8 cellular contexts compared by ENCODE assay signal in the genomic region with DNA sequence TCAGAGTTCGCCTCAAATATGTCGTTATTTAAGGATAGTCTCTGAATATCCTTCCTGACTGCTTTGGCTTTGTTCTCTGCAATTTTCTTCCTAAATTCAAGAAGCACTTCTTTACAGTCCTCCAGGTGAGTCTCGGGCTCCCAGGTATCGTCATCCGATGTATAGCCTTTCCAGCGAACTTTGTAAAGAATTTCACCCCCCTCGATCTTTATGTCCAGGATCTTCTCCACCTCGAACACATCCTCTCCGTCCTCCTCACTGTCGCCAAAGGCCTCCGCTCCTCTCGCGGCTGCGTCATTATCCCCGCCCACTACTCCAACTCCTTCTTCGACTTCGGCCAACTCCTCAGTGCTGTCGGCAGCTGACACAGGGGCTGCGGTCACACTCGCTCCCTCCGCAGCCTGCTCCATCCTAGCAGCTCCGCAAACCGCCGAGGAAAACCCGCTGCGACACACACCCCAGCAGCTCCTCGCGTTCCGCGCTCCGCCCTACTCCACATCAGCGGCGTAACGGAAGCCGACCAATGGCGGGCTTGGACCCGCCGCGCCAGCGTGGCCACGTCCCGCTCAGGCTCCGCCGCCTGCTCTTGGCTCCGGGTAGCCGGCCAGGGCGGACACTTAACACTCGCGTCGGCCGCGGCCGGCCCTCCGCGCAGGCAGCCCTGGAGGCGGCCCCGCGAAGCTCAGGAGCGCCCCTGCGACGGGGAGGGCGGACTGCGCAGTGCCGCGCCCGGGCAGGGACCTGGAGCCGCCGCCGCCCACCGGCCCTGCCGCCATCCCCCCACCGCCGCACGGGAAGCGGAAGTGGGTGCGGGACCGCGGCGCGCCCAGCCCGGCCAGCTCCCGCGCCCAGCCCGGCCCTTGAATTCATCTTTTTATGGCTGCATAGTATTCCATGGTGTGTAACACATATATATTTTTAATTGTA. TPM values are rescaled to one million over a fixed set of nuclear protein-coding genes. Genes with fewer than 3 reads are reported as not detected.
DNase-seq lines count a peak whose midpoint lies in the region; ATAC-seq and TF ChIP-seq lines count a peak whose summit lies in the region.

No MANE protein-coding gene starts in this region.

- H3K4me1 ChIP-seq in lung (ENCODE audit: control insufficient read depth in 2 of 2, insufficient read depth in 2 of 2, low read length in 2 of 2): peaks cover 0 to 5% of the 10 kb centered on the region in 2 donors

- ATAC-seq in lung (ENCODE audit: insufficient read depth, low FRiP score) (peak; percentile 86), HG02884 (IDR thresholded peaks at IDR 0.05; ENCODE audit: unreplicated experiment) (no peak), GM19463 (IDR thresholded peaks at IDR 0.05; ENCODE audit: unreplicated experiment) (no peak), HG03108 (IDR thresholded peaks at IDR 0.05; ENCODE audit: unreplicated experiment) (no peak)
- ATAC-seq in stimulated activated effector memory CD8-positive, alpha-beta T cell treated with anti-CD3 and anti-CD28 coated beads, Interleukin-12 subunit alpha, Interleukin-12 subunit beta, amount 100 ng/mL, for 72 hours: peak; percentile 89

- DNase-seq in DMS114 treated with DMSO at 0.1 percent for 48 hours (lab: John Stamatoyannopoulos, UW; ENCODE audit: unreplicated experiment) (peak; percentile 58), lung (ENCODE audit: low spot score) (peak; percentile 51)
- DNase-seq in stimulated activated effector memory CD8-positive, alpha-beta T cell treated with anti-CD3 and anti-CD28 coated beads, Interleukin-12 subunit alpha, Interleukin-12 subunit beta, amount 100 ng/mL, for 72 hours (ENCODE audit: low spot score in 2 of 2): peak in 1 of 2 donors; percentile 65

- H3K27ac ChIP-seq in lung (ENCODE audit: low read depth in 1 of 2, low read length in 1 of 2): no peak overlapping the region

- H3K9me3 ChIP-seq in lung (ENCODE audit: control insufficient read depth in 2 of 2, insufficient read depth in 1 of 2, low read length in 1 of 2): peaks cover 0 to 7% of the 10 kb centered on the region in 2 donors

- H3K4me3 Mint-ChIP-seq in T-helper 1 cell treated with Interleukin-12 subunit alpha and Interleukin-12 subunit beta and Interleukin-4 antibody, amounts not matched to agents 30 μg/mL and 1 μg/mL, for 36 hours: peak overlapping the region; percentile 68
- H3K4me3 Mint-ChIP-seq in dendritic cell treated with granulocyte-macrophage colony-stimulating factor and Interleukin-4, amounts not matched to agents 40 ng/mL and 50 ng/mL, for 4 days: peak overlapping the region; percentile 71
- peak overlapping the region; percentile 71 for H3K4me3 Mint-ChIP-seq in stimulated activated effector memory CD8-positive, alpha-beta T cell treated with anti-CD3 and anti-CD28 coated beads, Interleukin-12 subunit alpha, Interleukin-12 subunit beta, amount 100 ng/mL, for 72 hours

- no peaks in the 10 kb centered on the region for H3K36me3 Mint-ChIP-seq in T-helper 1 cell treated with Interleukin-12 subunit alpha and Interleukin-12 subunit beta and Interleukin-4 antibody, amounts not matched to agents 30 μg/mL and 1 μg/mL, for 36 hours (ENCODE audit: low read depth)
- peaks cover 28% of the 10 kb centered on the region for H3K36me3 Mint-ChIP-seq in dendritic cell treated with granulocyte-macrophage colony-stimulating factor and Interleukin-4, amounts not matched to agents 40 ng/mL and 50 ng/mL, for 4 days (ENCODE audit: low read depth)
- no peaks in the 10 kb centered on the region for H3K36me3 Mint-ChIP-seq in stimulated activated effector memory CD8-positive, alpha-beta T cell treated with anti-CD3 and anti-CD28 coated beads, Interleukin-12 subunit alpha, Interleukin-12 subunit beta, amount 100 ng/mL, for 72 hours

- TF ChIP-seq CTCF in lung (IDR thresholded peaks at IDR 0.05; ENCODE audit: control extremely low read depth, extremely low read depth): no peak

- H3K4me3 ChIP-seq in lung: peak overlapping the region; percentile 35

- peaks cover 5% of the 10 kb centered on the region for H3K9me3 Mint-ChIP-seq in T-helper 1 cell treated with Interleukin-12 subunit alpha and Interleukin-12 subunit beta and Interleukin-4 antibody, amounts not matched to agents 30 μg/mL and 1 μg/mL, for 36 hours
- H3K9me3 Mint-ChIP-seq in dendritic cell treated with granulocyte-macrophage colony-stimulating factor and Interleukin-4, amounts not matched to agents 40 ng/mL and 50 ng/mL, for 4 days: peaks cover 8% of the 10 kb centered on the region
- H3K9me3 Mint-ChIP-seq in stimulated activated effector memory CD8-positive, alpha-beta T cell treated with anti-CD3 and anti-CD28 coated beads, Interleukin-12 subunit alpha, Interleukin-12 subunit beta, amount 100 ng/mL, for 72 hours: no peaks in the 10 kb centered on the region

- WGBS in lung, 2 donors: 14 to 19% methylated on average over 79 to 84 of the region's 84 CpGs

- H3K27ac Mint-ChIP-seq in T-helper 1 cell treated with Interleukin-12 subunit alpha and Interleukin-12 subunit beta and Interleukin-4 antibody, amounts not matched to agents 30 μg/mL and 1 μg/mL, for 36 hours: peak overlapping the region; percentile 56
- H3K27ac Mint-ChIP-seq in dendritic cell treated with granulocyte-macrophage colony-stimulating factor and Interleukin-4, amounts not matched to agents 40 ng/mL and 50 ng/mL, for 4 days: peak overlapping the region; percentile 45
- no peak overlapping the region for H3K27ac Mint-ChIP-seq in stimulated activated effector memory CD8-positive, alpha-beta T cell treated with anti-CD3 and anti-CD28 coated beads, Interleukin-12 subunit alpha, Interleukin-12 subunit beta, amount 100 ng/mL, for 72 hours

- H3K4me1 Mint-ChIP-seq in T-helper 1 cell treated with Interleukin-12 subunit alpha and Interleukin-12 subunit beta and Interleukin-4 antibody, amounts not matched to agents 30 μg/mL and 1 μg/mL, for 36 hours (ENCODE audit: low read depth): peaks cover 3% of the 10 kb centered on the region
- H3K4me1 Mint-ChIP-seq in dendritic cell treated with granulocyte-macrophage colony-stimulating factor and Interleukin-4, amounts not matched to agents 40 ng/mL and 50 ng/mL, for 4 days (ENCODE audit: low read depth): peaks cover 37% of the 10 kb centered on the region
- H3K4me1 Mint-ChIP-seq in stimulated activated effector memory CD8-positive, alpha-beta T cell treated with anti-CD3 and anti-CD28 coated beads, Interleukin-12 subunit alpha, Interleukin-12 subunit beta, amount 100 ng/mL, for 72 hours: peaks cover 7% of the 10 kb centered on the region

- H3K27me3 ChIP-seq in lung (ENCODE audit: control insufficient read depth, insufficient read depth): no peaks in the 10 kb centered on the region

- H3K27me3 Mint-ChIP-seq in T-helper 1 cell treated with Interleukin-12 subunit alpha and Interleukin-12 subunit beta and Interleukin-4 antibody, amounts not matched to agents 30 μg/mL and 1 μg/mL, for 36 hours (ENCODE audit: low read depth): peaks cover 50% of the 10 kb centered on the region
- H3K27me3 Mint-ChIP-seq in dendritic cell treated with granulocyte-macrophage colony-stimulating factor and Interleukin-4, amounts not matched to agents 40 ng/mL and 50 ng/mL, for 4 days: peaks cover 30% of the 10 kb centered on the region

- intact Hi-C loops in dendritic cell treated with granulocyte-macrophage colony-stimulating factor and Interleukin-4, amounts not matched to agents 40 ng/mL and 50 ng/mL, for 4 days (cut with micrococcal nuclease): loop anchor here (10.0 kb wide), 1 partner anchor 65 kb away; a partner anchor contains a TSS

- no peaks in the 10 kb centered on the region for H3K36me3 ChIP-seq in lung (ENCODE audit: control insufficient read depth in 2 of 2, insufficient read depth in 2 of 2, low read length in 2 of 2)

RNA-seq across cellular contexts. Expression of a gene that starts 4.1 kb away (rescaled TPM):
- total RNA-seq in lung: 10 to 100 TPM in 1 of 2 donors, 1 to 10 TPM in 1; 4.0 to 22.0 TPM
- polyA plus RNA-seq in lung: 1 to 10 TPM; 2.1 to 2.7 TPM

Comparison
In these comparisons a context has a peak if more than half of its experiments do, and no peak if none do; other contexts are left out.
1. ATAC-seq: peak in lung (single experiment) and stimulated activated effector memory CD8-positive, alpha-beta T cell treated with anti-CD3 and anti-CD28 coated beads, Interleukin-12 subunit alpha, Interleukin-12 subunit beta, amount 100 ng/mL, for 72 hours (single experiment); none in HG02884 (single experiment), GM19463 (single experiment) and HG03108 (single experiment).
2. Peak in every context shown above with its lines, with median percentiles within 50 percentile points of each other: H3K4me3 Mint-ChIP-seq.